In the genomic region with DNA sequence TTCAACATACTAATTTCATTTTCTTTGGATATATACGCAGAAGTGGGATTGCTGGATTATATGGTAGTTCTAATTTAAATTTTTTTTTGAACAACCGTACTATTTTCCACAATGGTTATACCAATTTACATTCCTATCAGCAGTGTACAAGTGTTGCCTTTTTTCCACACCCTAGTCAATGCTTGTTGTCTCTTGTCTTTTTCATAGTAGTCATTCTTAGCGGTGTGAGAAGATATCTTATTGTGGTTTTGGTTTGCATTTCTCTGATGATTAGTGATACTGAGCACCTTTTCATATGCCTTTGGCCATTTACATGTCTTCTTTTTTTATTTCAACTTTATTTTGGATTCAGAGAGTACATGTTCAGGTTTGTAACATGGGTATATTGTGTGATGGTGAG, we compare ENCODE assay signal across 29 cellular contexts.
"Had no signal": no experiment of that assay in that cellular context is flagged by ENCODE, and none has a peak within 500 bp of the region (broad histone marks: within the 10 kb centered on the region; RNA-seq: fewer than 3 reads in every experiment).

No MANE protein-coding gene starts in this region.

- FAIRE-seq: urothelium cell line had no signal

- H3K4me3 ChIP-seq: stomach, suprapubic skin, testis, thoracic aorta, thyroid gland, tibial artery, tibial nerve, transverse colon, upper lobe of left lung, upper lobe of right lung, uterus, vagina had no signal

- H3K4me1 Mint-ChIP-seq: stimulated activated effector memory CD8-positive, alpha-beta T cell treated with anti-CD3 and anti-CD28 coated beads, Interleukin-12 subunit alpha, Interleukin-12 subunit beta, amount 100 ng/mL, for 72 hours; stimulated activated memory B cell treated with anti-CD40 and anti-IgM and Interleukin-4, amounts not matched to agents 10 μg/mL and 1 μg/mL and 100 μg/mL, for 72 hours; stimulated activated naive B cell treated with anti-CD40 and anti-IgM and Interleukin-4, amounts not matched to agents 10 μg/mL and 1 μg/mL and 100 μg/mL, for 72 hours; stimulated activated naive CD8-positive, alpha-beta T cell treated with anti-CD3 and anti-CD28 coated beads, Interleukin-15, amount 100 ng/mL, for 72 hours had no signal

- DNase-seq: stimulated activated CD4-positive, alpha-beta T cell treated with anti-CD3 and anti-CD28 coated beads, Interleukin-2, amount 100 ng/mL, for 48 hours; stimulated activated CD4-positive, alpha-beta T cell treated with anti-CD3 and anti-CD28 coated beads, Interleukin-4, amount 100 ng/mL, for 1 hour; stimulated activated CD4-positive, alpha-beta T cell treated with anti-CD3 and anti-CD28 coated beads, Interleukin-4, amount 100 ng/mL, for 24 hours; stimulated activated CD4-positive, alpha-beta T cell treated with anti-CD3 and anti-CD28 coated beads, Interleukin-4, amount 100 ng/mL, for 4 hours; stimulated activated CD8-positive, alpha-beta memory T cell treated with anti-CD3 and anti-CD28 coated beads, Interleukin-4, amount 100 ng/mL, for 48 hours; stimulated activated naive B cell treated with anti-CD40 and anti-IgM and Interleukin-4, amounts not matched to agents 10 μg/mL and 1 μg/mL and 100 μg/mL, for 72 hours; stimulated activated naive CD4-positive, alpha-beta T cell; stimulated activated naive CD4-positive, alpha-beta T cell treated with Interleukin-2 at 50 U/mL for 16 hours; stimulated activated naive CD8-positive, alpha-beta T cell treated with anti-CD3 and anti-CD28 coated beads, Interleukin-15, amount 100 ng/mL, for 72 hours; stimulated activated naive CD8-positive, alpha-beta T cell treated with anti-CD3 and anti-CD28 coated beads, Interleukin-15, Interleukin-2, amounts not matched to agents 100 U/mL and 50 U/mL, for 24 hours; stomach; substantia nigra; testis; thyroid gland; tibial artery; transverse colon; trophoblast cell; upper lobe of left lung; upper lobe of right lung; uterus had no signal

- H3K4me3 Mint-ChIP-seq: stimulated activated effector memory CD8-positive, alpha-beta T cell treated with anti-CD3 and anti-CD28 coated beads, Interleukin-12 subunit alpha, Interleukin-12 subunit beta, amount 100 ng/mL, for 72 hours; stimulated activated memory B cell treated with anti-CD40 and anti-IgM and Interleukin-4, amounts not matched to agents 10 μg/mL and 1 μg/mL and 100 μg/mL, for 72 hours; stimulated activated naive B cell treated with anti-CD40 and anti-IgM and Interleukin-4, amounts not matched to agents 10 μg/mL and 1 μg/mL and 100 μg/mL, for 72 hours; stimulated activated naive CD8-positive, alpha-beta T cell treated with anti-CD3 and anti-CD28 coated beads, Interleukin-15, amount 100 ng/mL, for 72 hours; stimulated activated naive CD8-positive, alpha-beta T cell treated with anti-CD3 and anti-CD28 coated beads, Interleukin-15, Interleukin-2, amounts not matched to agents 100 ng/mL and 50 ng/mL, for 24 hours; type B pancreatic cell had no signal

- H3K9me3 ChIP-seq: stomach, suprapubic skin, testis, thoracic aorta, thyroid gland, tibial artery, tibial nerve, transverse colon, upper lobe of left lung, upper lobe of right lung, uterus, vagina had no signal

- ATAC-seq: stimulated activated effector memory CD8-positive, alpha-beta T cell treated with anti-CD3 and anti-CD28 coated beads, Interleukin-12 subunit alpha, Interleukin-12 subunit beta, amount 100 ng/mL, for 72 hours; stimulated activated memory B cell treated with anti-CD40 and anti-IgM and Interleukin-4, amounts not matched to agents 10 μg/mL and 1 μg/mL and 100 μg/mL, for 72 hours; stimulated activated naive B cell treated with anti-CD40 and anti-IgM and Interleukin-4, amounts not matched to agents 10 μg/mL and 1 μg/mL and 100 μg/mL, for 72 hours; stimulated activated naive CD8-positive, alpha-beta T cell treated with anti-CD3 and anti-CD28 coated beads, Interleukin-15, amount 100 ng/mL, for 72 hours; stimulated activated naive CD8-positive, alpha-beta T cell treated with anti-CD3 and anti-CD28 coated beads, Interleukin-15, Interleukin-2, amounts not matched to agents 100 U/mL and 50 U/mL, for 24 hours; upper lobe of right lung had no signal

- H3K36me3 Mint-ChIP-seq: stimulated activated effector memory CD8-positive, alpha-beta T cell treated with anti-CD3 and anti-CD28 coated beads, Interleukin-12 subunit alpha, Interleukin-12 subunit beta, amount 100 ng/mL, for 72 hours; stimulated activated memory B cell treated with anti-CD40 and anti-IgM and Interleukin-4, amounts not matched to agents 10 μg/mL and 1 μg/mL and 100 μg/mL, for 72 hours; stimulated activated naive B cell treated with anti-CD40 and anti-IgM and Interleukin-4, amounts not matched to agents 10 μg/mL and 1 μg/mL and 100 μg/mL, for 72 hours; type B pancreatic cell had no signal

- H3K9me3 Mint-ChIP-seq: stimulated activated effector memory CD8-positive, alpha-beta T cell treated with anti-CD3 and anti-CD28 coated beads, Interleukin-12 subunit alpha, Interleukin-12 subunit beta, amount 100 ng/mL, for 72 hours; stimulated activated memory B cell treated with anti-CD40 and anti-IgM and Interleukin-4, amounts not matched to agents 10 μg/mL and 1 μg/mL and 100 μg/mL, for 72 hours; stimulated activated naive CD8-positive, alpha-beta T cell treated with anti-CD3 and anti-CD28 coated beads, Interleukin-15, amount 100 ng/mL, for 72 hours; type B pancreatic cell had no signal

- H3K4me1 ChIP-seq: stomach, suprapubic skin, testis, uterus, vagina had no signal

- H3K27me3 ChIP-seq: stomach, suprapubic skin, testis, thyroid gland, tibial artery, tibial nerve, transverse colon, upper lobe of left lung, upper lobe of right lung, uterus, vagina had no signal

- H3K27ac Mint-ChIP-seq: stimulated activated effector memory CD8-positive, alpha-beta T cell treated with anti-CD3 and anti-CD28 coated beads, Interleukin-12 subunit alpha, Interleukin-12 subunit beta, amount 100 ng/mL, for 72 hours; stimulated activated memory B cell treated with anti-CD40 and anti-IgM and Interleukin-4, amounts not matched to agents 10 μg/mL and 1 μg/mL and 100 μg/mL, for 72 hours; stimulated activated naive B cell treated with anti-CD40 and anti-IgM and Interleukin-4, amounts not matched to agents 10 μg/mL and 1 μg/mL and 100 μg/mL, for 72 hours; stimulated activated naive CD8-positive, alpha-beta T cell treated with anti-CD3 and anti-CD28 coated beads, Interleukin-15, Interleukin-2, amounts not matched to agents 100 ng/mL and 50 ng/mL, for 24 hours; type B pancreatic cell had no signal

- H3K27ac ChIP-seq: stomach, suprapubic skin, testis, thoracic aorta, thyroid gland, tibial artery, tibial nerve, transverse colon, upper lobe of left lung, upper lobe of right lung, uterus, vagina had no signal

- H3K36me3 ChIP-seq: stomach, suprapubic skin, thoracic aorta, thyroid gland, tibial artery, tibial nerve, transverse colon, upper lobe of left lung, upper lobe of right lung, uterus, vagina had no signal

- H3K27me3 Mint-ChIP-seq: stimulated activated memory B cell treated with anti-CD40 and anti-IgM and Interleukin-4, amounts not matched to agents 10 μg/mL and 1 μg/mL and 100 μg/mL, for 72 hours; stimulated activated naive B cell treated with anti-CD40 and anti-IgM and Interleukin-4, amounts not matched to agents 10 μg/mL and 1 μg/mL and 100 μg/mL, for 72 hours; stimulated activated naive CD8-positive, alpha-beta T cell treated with anti-CD3 and anti-CD28 coated beads, Interleukin-15, amount 100 ng/mL, for 72 hours; stimulated activated naive CD8-positive, alpha-beta T cell treated with anti-CD3 and anti-CD28 coated beads, Interleukin-15, Interleukin-2, amounts not matched to agents 100 ng/mL and 50 ng/mL, for 24 hours; type B pancreatic cell had no signal
